In genomic region chr15:56940388-56940787, GRCh38 we compare ENCODE assay signal across 22 cellular contexts.
"Had no signal": no experiment of that assay in that cellular context is flagged by ENCODE, and none has a peak within 500 bp of the region (broad histone marks: within the 10 kb centered on the region; RNA-seq: fewer than 3 reads in every experiment).

No MANE protein-coding gene starts in this region.

- ATAC-seq: natural killer cell; stimulated activated effector memory CD8-positive, alpha-beta T cell treated with anti-CD3 and anti-CD28 coated beads, Interleukin-12 subunit alpha, Interleukin-12 subunit beta, amount 100 ng/mL, for 72 hours had no signal

- FAIRE-seq: small intestine had no signal

- H3K27ac ChIP-seq: hepatocyte, left ventricle myocardium inferior, neural progenitor cell, neutrophil, parathyroid adenoma, right atrium auricular region, sigmoid colon, spleen, thoracic aorta, tibial artery, uterus had no signal

- H2AFZ ChIP-seq: hepatocyte, neural progenitor cell, parathyroid adenoma had no signal

- H3K4me3 ChIP-seq: hepatocyte, left ventricle myocardium inferior, lung, neural progenitor cell, right atrium auricular region, sigmoid colon, spleen, thoracic aorta, tibial artery, uterus had no signal

- H3K4me1 ChIP-seq: parathyroid adenoma, uterus had no signal

- H3K9ac ChIP-seq: neural progenitor cell, parathyroid adenoma had no signal

- H3K36me3 ChIP-seq: neutrophil, right atrium auricular region, sigmoid colon, thoracic aorta, tibial artery, uterus had no signal

- H3K4me2 ChIP-seq: hepatocyte, neural progenitor cell had no signal

- H3K9me3 ChIP-seq: neutrophil, right atrium auricular region, thoracic aorta had no signal

- H3K27me3 ChIP-seq: hepatocyte, neural progenitor cell, neutrophil, right atrium auricular region, sigmoid colon, spleen, tibial artery, uterus had no signal

- DNase-seq: islet precursor cell; left ventricle myocardium inferior; mesendoderm; naive B cell; natural killer cell; nephron progenitor cell; occipital lobe; sigmoid colon; small intestine; spleen; stimulated activated CD4-positive, alpha-beta T cell treated with anti-CD3 and anti-CD28 coated beads, Interleukin-4, amount 100 ng/mL, for 24 hours; stimulated activated naive CD4-positive, alpha-beta T cell; tibial artery; uterus had no signal
